ENCODE assay signal across 18 cellular contexts in the genomic region with DNA sequence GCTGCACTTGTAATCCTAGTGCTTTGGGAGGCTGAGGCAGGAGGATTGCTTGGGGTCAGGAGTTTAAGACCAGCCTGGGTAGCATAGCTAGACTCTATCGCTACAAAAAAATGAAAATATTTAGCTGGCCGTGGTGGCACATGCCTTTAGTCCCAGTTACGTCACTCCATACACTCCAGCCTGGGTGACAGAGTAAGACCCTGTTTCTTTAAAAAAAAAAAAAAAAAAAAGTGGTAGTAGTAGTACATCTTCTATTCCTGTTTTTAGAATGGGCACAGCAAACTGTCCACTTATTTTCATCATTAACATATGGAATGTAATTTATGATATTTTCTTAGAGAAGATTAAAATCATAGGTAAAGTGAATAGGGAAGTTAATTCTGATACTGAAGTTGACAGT. TPM values are rescaled to one million over a fixed set of nuclear protein-coding genes. Genes with fewer than 3 reads are reported as not detected.
A peak's percentile ranks its signal among the peaks of the same experiment; 100 is the strongest.
DNase-seq lines count a peak whose midpoint lies in the region; ATAC-seq and TF ChIP-seq lines count a peak whose summit lies in the region.
"Had no signal": no experiment of that assay in that cellular context is flagged by ENCODE, and none has a peak within 500 bp of the region (broad histone marks: within the 10 kb centered on the region; RNA-seq: fewer than 3 reads in every experiment).

No MANE protein-coding gene starts in this region.

- POLR2A ChIA-PET in RWPE1 (lab: Yijun Ruan, JAX; ENCODE audit: low non-redundant PET): no interaction called here

- peak overlapping the region; percentile 52 for H3K4me2 ChIP-seq in GM23248 (ENCODE audit: unreplicated experiment)

- H3K4me1 ChIP-seq in GM23248 (ENCODE audit: insufficient read depth): peaks cover 92% of the 10 kb centered on the region
- peaks cover 16 to 96% (median 39%) of the 10 kb centered on the region in 3 donors for H3K4me1 ChIP-seq in gastroesophageal sphincter

- H3K4me3 Mint-ChIP-seq in stimulated activated memory B cell treated with anti-CD40 and anti-IgM and Interleukin-4, amounts not matched to agents 10 μg/mL and 1 μg/mL and 100 μg/mL, for 72 hours: no peak overlapping the region
- H3K4me3 Mint-ChIP-seq: activated naive CD4-positive, alpha-beta T cell treated with anti-CD3 and anti-CD28 coated beads for 36 hours; neural crest cell had no signal

- peaks cover 8% of the 10 kb centered on the region for H3K36me3 Mint-ChIP-seq in stimulated activated memory B cell treated with anti-CD40 and anti-IgM and Interleukin-4, amounts not matched to agents 10 μg/mL and 1 μg/mL and 100 μg/mL, for 72 hours

- CTCF ChIA-PET in RWPE1 (lab: Yijun Ruan, JAX): no interaction called here

- peak overlapping the region; percentile 36 for H3K27ac Mint-ChIP-seq in stimulated activated memory B cell treated with anti-CD40 and anti-IgM and Interleukin-4, amounts not matched to agents 10 μg/mL and 1 μg/mL and 100 μg/mL, for 72 hours
- H3K27ac Mint-ChIP-seq: activated naive CD4-positive, alpha-beta T cell treated with anti-CD3 and anti-CD28 coated beads for 36 hours had no signal

- H2AFZ ChIP-seq in GM23248: no peak overlapping the region

- H3K9me2 ChIP-seq in GM23248 (ENCODE audit: insufficient read depth): no peaks in the 10 kb centered on the region

- no peak for ATAC-seq in gastroesophageal sphincter
- ATAC-seq in stimulated activated memory B cell treated with anti-CD40 and anti-IgM and Interleukin-4, amounts not matched to agents 10 μg/mL and 1 μg/mL and 100 μg/mL, for 72 hours: no peak
- ATAC-seq in HG02623 (IDR thresholded peaks at IDR 0.05; ENCODE audit: unreplicated experiment): no peak
- ATAC-seq: K562, sciatic nerve had no signal

- peaks cover 78% of the 10 kb centered on the region for H3K4me1 Mint-ChIP-seq in stimulated activated memory B cell treated with anti-CD40 and anti-IgM and Interleukin-4, amounts not matched to agents 10 μg/mL and 1 μg/mL and 100 μg/mL, for 72 hours

- H3K9me3 Mint-ChIP-seq in stimulated activated memory B cell treated with anti-CD40 and anti-IgM and Interleukin-4, amounts not matched to agents 10 μg/mL and 1 μg/mL and 100 μg/mL, for 72 hours: no peaks in the 10 kb centered on the region
- H3K9me3 Mint-ChIP-seq: activated naive CD4-positive, alpha-beta T cell treated with anti-CD3 and anti-CD28 coated beads for 36 hours; neural crest cell had no signal

- H3K27ac ChIP-seq in GM23248 (peak overlapping the region; percentile 95), RWPE1 (peak overlapping the region; percentile 95), gastroesophageal sphincter (peak overlapping the region; percentile 93 to 100 (median 97))

- H3K4me3 ChIP-seq in GM23248: peak overlapping the region; percentile 41
- H3K4me3 ChIP-seq in gastroesophageal sphincter: no peak overlapping the region
- H3K4me3 ChIP-seq: K562, lung had no signal

- peaks cover 12% of the 10 kb centered on the region; the same call in 1 of the 2 replicates for H3K36me3 ChIP-seq in GM23248 (ENCODE audit: low read depth)
- no peaks in the 10 kb centered on the region for H3K36me3 ChIP-seq in gastroesophageal sphincter

- WGBS in GM23248 (ENCODE audit: low coverage in 1 of 2, low lambda C conversion rate in 2 of 2, missing lambda C conversion rate in 2 of 2), 2 experiments: 44 to 50% methylated on average over 3 of the region's 3 CpGs
- 42 to 57% methylated on average over 1 to 3 of the region's 3 CpGs for WGBS in gastroesophageal sphincter (ENCODE audit: low coverage in 1 of 2), 2 donors

- no peak for TF ChIP-seq POLR2A in gastroesophageal sphincter (IDR thresholded peaks at IDR 0.05)

- no peak for DNase-seq in GM23248
- no peak for DNase-seq in RWPE1 (ENCODE audit: low spot score)
- no peak for DNase-seq in COLO668 (lab: John Stamatoyannopoulos, UW; ENCODE audit: unreplicated experiment)
- DNase-seq in NCI-H82 (lab: John Stamatoyannopoulos, UW): no peak
- DNase-seq in SW480 (ENCODE audit: low spot score): no peak
- DNase-seq: activated CD4-positive, alpha-beta T cell treated with anti-CD3 and anti-CD28 coated beads for 1 hour; activated CD8-positive, alpha-beta memory T cell treated with anti-CD3 and anti-CD28 coated beads, Interleukin-2, amount 50 U/mL, for 48 hours; activated naive CD4-positive, alpha-beta T cell treated with anti-CD3 and anti-CD28 coated beads for 36 hours; effector CD4-positive, alpha-beta T cell; NCI-H1105; stimulated activated CD4-positive, alpha-beta T cell treated with anti-CD3 and anti-CD28 coated beads, Interleukin-4, amount 100 ng/mL, for 4 hours had no signal

- no peak for TF ChIP-seq CTCF in RWPE1 (conservative IDR thresholded peaks at IDR 0.05; ENCODE audit: low read depth)
- TF ChIP-seq CTCF in gastroesophageal sphincter (IDR thresholded peaks at IDR 0.05): no peak

- peaks cover 95% of the 10 kb centered on the region for H3K79me2 ChIP-seq in GM23248 (ENCODE audit: insufficient read depth)

- in situ Hi-C loops in GM23248 (cut with MboI): no loop called here

- H4K20me1 ChIP-seq in GM23248 (ENCODE audit: insufficient read depth): no peaks in the 10 kb centered on the region; the same call in 1 of the 2 replicates

- peaks cover 94% of the 10 kb centered on the region for H3F3A ChIP-seq in GM23248 (ENCODE audit: insufficient read depth)

- H3K9ac ChIP-seq in GM23248: peak overlapping the region; percentile 46

- H3K27me3 ChIP-seq in GM23248 (replicated peaks; ENCODE audit: insufficient read depth) (no peaks in the 10 kb centered on the region), gastroesophageal sphincter (no peaks in the 10 kb centered on the region)

- H3K27me3 Mint-ChIP-seq in stimulated activated memory B cell treated with anti-CD40 and anti-IgM and Interleukin-4, amounts not matched to agents 10 μg/mL and 1 μg/mL and 100 μg/mL, for 72 hours: no peaks in the 10 kb centered on the region

- no peak for TF ChIP-seq EP300 in gastroesophageal sphincter (IDR thresholded peaks at IDR 0.05)

- H3K9me3 ChIP-seq in GM23248 (ENCODE audit: low read depth) (no peaks in the 10 kb centered on the region), gastroesophageal sphincter (no peaks in the 10 kb centered on the region)

RNA-seq across cellular contexts. Expression of gene TRIO, which starts 48.2 kb away (rescaled TPM):
- 171 and 198 TPM in 2 replicates for total RNA-seq in GM23248 (2014; rRNA removed; shearing (Covaris generic))
- polyA plus RNA-seq in GM23248 (2016; fragmentation: Nextera tagmentation; extraction: Ambion mirVana): 19.0 and 28.1 TPM in 2 replicates
- 100 to 1,000 TPM in 3 of 4 donors, 10 to 100 TPM in 1; 69.2 to 257 (median 172) TPM for total RNA-seq in gastroesophageal sphincter
